ENCODE assay signal across 14 cellular contexts in genomic region chr1:109181085-109181806, GRCh38. TPM values are rescaled to one million over a fixed set of nuclear protein-coding genes. Genes with fewer than 3 reads are reported as not detected.
DNase-seq lines count a peak whose midpoint lies in the region; ATAC-seq and TF ChIP-seq lines count a peak whose summit lies in the region.
"Had no signal": no experiment of that assay in that cellular context is flagged by ENCODE, and none has a peak within 500 bp of the region (broad histone marks: within the 10 kb centered on the region; RNA-seq: fewer than 3 reads in every experiment).

No MANE protein-coding gene starts in this region.

- H3K9me3 ChIP-seq in mucosa of rectum (ENCODE audit: control insufficient read depth in 2 of 2, low read length in 2 of 2) (no peaks in the 10 kb centered on the region), A673 (ENCODE audit: low read depth, low read length, poor library complexity, severe bottlenecking) (no peaks in the 10 kb centered on the region)
- H3K9me3 ChIP-seq: heart right ventricle, vagina had no signal

- H3K36me3 ChIP-seq in mucosa of rectum (ENCODE audit: control insufficient read depth in 2 of 2, insufficient read depth in 2 of 2, low read length in 2 of 2) (peaks cover 0 to 4% of the 10 kb centered on the region in 2 donors), A673 (ENCODE audit: insufficient read depth, low read length, poor library complexity, severe bottlenecking) (no peaks in the 10 kb centered on the region)
- H3K36me3 ChIP-seq: heart right ventricle, vagina had no signal

- no peak overlapping the region for H3K9ac ChIP-seq in mucosa of rectum (ENCODE audit: low read depth in 1 of 2, low read length in 2 of 2)

- H3K4me1 ChIP-seq in mucosa of rectum (ENCODE audit: control insufficient read depth in 2 of 2, insufficient read depth in 2 of 2, low read length in 2 of 2) = peaks cover 7 to 18% of the 10 kb centered on the region in 2 donors
- H3K4me1 ChIP-seq in A673 (ENCODE audit: insufficient read depth, low read length, poor library complexity, severe bottlenecking) = no peaks in the 10 kb centered on the region

- H3K27me3 ChIP-seq in mucosa of rectum (ENCODE audit: control insufficient read depth in 2 of 2, insufficient read depth in 2 of 2, low read length in 2 of 2) (no peaks in the 10 kb centered on the region), A673 (replicated peaks; ENCODE audit: insufficient read depth, low read depth, low read length, poor library complexity) (no peaks in the 10 kb centered on the region)
- H3K27me3 ChIP-seq: heart right ventricle, vagina had no signal

- intact Hi-C loops in A673 (cut with micrococcal nuclease; ENCODE audit: unreplicated experiment) = no loop called here

- H3K4me3 ChIP-seq in mucosa of rectum (ENCODE audit: low read length in 2 of 2) (no peak overlapping the region), A673 (ENCODE audit: low read depth, low read length, poor library complexity, severe bottlenecking) (no peak overlapping the region)
- H3K4me3 ChIP-seq: GM23338, heart right ventricle, vagina had no signal

- peak; percentile 40 for DNase-seq in AG20443 (ENCODE audit: low spot score)
- DNase-seq in NCI-H526 treated with DMSO at 0.1 percent for 48 hours (lab: John Stamatoyannopoulos, UW) = peak; percentile 43
- DNase-seq in fibroblast of gingiva (ENCODE audit: low read depth) = peak; percentile 56
- DNase-seq in GM20000 (ENCODE audit: low spot score) = no peak
- DNase-seq in A673 (ENCODE audit: low spot score) = no peak
- DNase-seq: activated CD8-positive, alpha-beta memory T cell treated with anti-CD3 and anti-CD28 coated beads, Interleukin-2, amount 10 ng/mL, durations not matched to agents 7 days and 5 days; activated naive CD8-positive, alpha-beta T cell treated with anti-CD3 and anti-CD28 coated beads, Interleukin-2, amount 10 ng/mL, durations not matched to agents 7 days and 5 days; C1 segment of cervical spinal cord; heart right ventricle had no signal

- no TSS peak for BruUV-seq in A673 (replicated peaks; lab: Mats Ljungman, UMichigan)

- CTCF ChIA-PET in A673 (lab: Charles Lee) = interaction anchor here (0.9 kb wide), 1 partner anchor 12 kb away, joined by 3 read pairs; no protein-coding TSS in a partner anchor

- TF ChIP-seq CTCF in GM20000 (IDR thresholded peaks at IDR 0.05; ENCODE audit: extremely low read depth, missing control alignments) (no peak), A673 (conservative IDR thresholded peaks at IDR 0.05; ENCODE audit: low read depth, low read length) (no peak)

- ATAC-seq in HG03175 (IDR thresholded peaks at IDR 0.05; ENCODE audit: unreplicated experiment) (no peak), HG02759 (IDR thresholded peaks at IDR 0.05; ENCODE audit: unreplicated experiment) (no peak)
- ATAC-seq: activated CD8-positive, alpha-beta memory T cell treated with anti-CD3 and anti-CD28 coated beads, Interleukin-2, amount 10 ng/mL, durations not matched to agents 7 days and 5 days; GM23338; heart right ventricle had no signal

- H3K27ac ChIP-seq in mucosa of rectum (ENCODE audit: low read depth in 2 of 2, low read length in 2 of 2) (peak overlapping the region; percentile 59 to 67), A673 (ENCODE audit: low read depth, low read length, poor library complexity, severe bottlenecking) (no peak overlapping the region)
- H3K27ac ChIP-seq: heart right ventricle, vagina had no signal

- POLR2A ChIA-PET in A673 (lab: Charles Lee; ENCODE audit: low non-redundant PET) = no interaction called here

RNA-seq across cellular contexts. Expression of gene SARS1, which starts 32.5 kb away (rescaled TPM):
- total RNA-seq in A673 (2021) = 259 and 320 TPM in 2 replicates

Comparison
In these comparisons a context has a peak if more than half of its experiments do, and no peak if none do; other contexts are left out.
1. DNase-seq: peak in AG20443 (single experiment), NCI-H526 treated with DMSO at 0.1 percent for 48 hours (single experiment) and fibroblast of gingiva (single experiment); none in GM20000 (single experiment) and A673 (single experiment).